In genomic region chr12:122021193-122021821, GRCh38 we compare ENCODE assay signal across 1 cellular context.
A peak's percentile ranks its signal among the peaks of the same experiment; 100 is the strongest.
TF ChIP-seq lines count a peak whose summit lies in the region.

No MANE protein-coding gene starts in this region.

TF ChIP-seq in HepG2, 621 proteins besides CTCF, POLR2A, EP300 and RAD21 (continued from another document and continues in another):
- TF ChIP-seq ETS1 (CRISPR knock-in tag; IDR thresholded peaks at IDR 0.05) (no peak), KDM1A (CRISPR knock-in tag; IDR thresholded peaks at IDR 0.05) (no peak), CCDC6 (CRISPR knock-in tag; IDR thresholded peaks at IDR 0.05) (no peak), DZIP1 (CRISPR knock-in tag; IDR thresholded peaks at IDR 0.05) (no peak), ERF (CRISPR knock-in tag; IDR thresholded peaks at IDR 0.05) (no peak), DPF2 (CRISPR knock-in tag; IDR thresholded peaks at IDR 0.05; ENCODE audit: borderline replicate concordance, low read depth) (no peak), ZMAT5 (CRISPR knock-in tag; IDR thresholded peaks at IDR 0.05; ENCODE audit: borderline replicate concordance, low read depth) (no peak), MBD4 (IDR thresholded peaks at IDR 0.05; ENCODE audit: borderline replicate concordance, low read length) (no peak), ZNF792 (CRISPR knock-in tag; IDR thresholded peaks at IDR 0.05) (no peak), BCL6 (CRISPR knock-in tag; IDR thresholded peaks at IDR 0.05) (peak; percentile 20; the same call in 1 of the 2 replicates), DDIT3 (CRISPR knock-in tag; IDR thresholded peaks at IDR 0.05) (no peak), ZNF460 (CRISPR knock-in tag; IDR thresholded peaks at IDR 0.05; ENCODE audit: borderline replicate concordance) (no peak), SOX5 (CRISPR knock-in tag; IDR thresholded peaks at IDR 0.05; ENCODE audit: borderline replicate concordance) (no peak), TBX3 (IDR thresholded peaks at IDR 0.05; ENCODE audit: borderline replicate concordance) (no peak), ZNF101 (CRISPR knock-in tag; IDR thresholded peaks at IDR 0.05; ENCODE audit: borderline replicate concordance, low read depth) (no peak), JARID2 (CRISPR knock-in tag; IDR thresholded peaks at IDR 0.05; ENCODE audit: insufficient replicate concordance) (no peak), CENPT (CRISPR knock-in tag; IDR thresholded peaks at IDR 0.05; ENCODE audit: low read depth) (no peak), ZNF672 (CRISPR knock-in tag; IDR thresholded peaks at IDR 0.05) (no peak), ZNF33B (CRISPR knock-in tag; IDR thresholded peaks at IDR 0.05) (0 out of 2 replicates have a peak, but pooled peaks have one; percentile 25), KLF15 (CRISPR knock-in tag; IDR thresholded peaks at IDR 0.05; ENCODE audit: borderline replicate concordance) (no peak), ZNF674 (CRISPR knock-in tag; IDR thresholded peaks at IDR 0.05; ENCODE audit: low read depth) (no peak), ZNF333 (CRISPR knock-in tag; IDR thresholded peaks at IDR 0.05; ENCODE audit: borderline replicate concordance) (no peak), STAT6 (CRISPR knock-in tag; IDR thresholded peaks at IDR 0.05; ENCODE audit: borderline replicate concordance) (no peak), GATA4 (IDR thresholded peaks at IDR 0.05; ENCODE audit: borderline replicate concordance, low read depth) (no peak), TMF1 (CRISPR knock-in tag; IDR thresholded peaks at IDR 0.05; ENCODE audit: low read depth) (no peak), ZNF431 (CRISPR knock-in tag; IDR thresholded peaks at IDR 0.05; ENCODE audit: borderline replicate concordance, low read depth) (no peak), ZNF274 (CRISPR knock-in tag; IDR thresholded peaks at IDR 0.05) (0 out of 2 replicates have a peak, but pooled peaks have one; percentile 29), ZNF432 (CRISPR knock-in tag; IDR thresholded peaks at IDR 0.05; ENCODE audit: borderline replicate concordance) (no peak), POLR2AphosphoS5 (IDR thresholded peaks at IDR 0.05; ENCODE audit: low read depth, low read length) (no peak), TFDP1 (CRISPR knock-in tag; IDR thresholded peaks at IDR 0.05; ENCODE audit: borderline replicate concordance) (no peak; the same call in 1 of the 2 replicates), ZNF282 (IDR thresholded peaks at IDR 0.05; ENCODE audit: partially characterized antibody) (no peak), ZSCAN21 (CRISPR knock-in tag; IDR thresholded peaks at IDR 0.05; ENCODE audit: borderline replicate concordance) (0 out of 2 replicates have a peak, but pooled peaks have one; percentile 27), ZNF646 (CRISPR knock-in tag; IDR thresholded peaks at IDR 0.05) (no peak; the same call in 1 of the 2 replicates), ZNF124 (CRISPR knock-in tag; IDR thresholded peaks at IDR 0.05) (no peak), ZBTB43 (CRISPR knock-in tag; conservative IDR thresholded peaks at IDR 0.05) (no peak), ZNF205 (CRISPR knock-in tag; IDR thresholded peaks at IDR 0.05) (no peak), ZNF597 (CRISPR knock-in tag; IDR thresholded peaks at IDR 0.05) (no peak), NFYB (CRISPR knock-in tag; IDR thresholded peaks at IDR 0.05) (no peak), NFE2L1 (CRISPR knock-in tag; IDR thresholded peaks at IDR 0.05; ENCODE audit: borderline replicate concordance) (no peak), U2AF1 (optimal IDR thresholded peaks at IDR 0.05; ENCODE audit: low read depth, low read length) (no peak), ZNF550 (CRISPR knock-in tag; IDR thresholded peaks at IDR 0.05; ENCODE audit: borderline replicate concordance) (no peak), MXD1 (CRISPR knock-in tag; IDR thresholded peaks at IDR 0.05) (no peak; the same call in 1 of the 2 replicates), SIN3A (IDR thresholded peaks at IDR 0.05; ENCODE audit: borderline replicate concordance, low read depth, low read length) (no peak), DBP (CRISPR knock-in tag; IDR thresholded peaks at IDR 0.05; ENCODE audit: not compliant biosample characterization) (no peak), PPARG (CRISPR knock-in tag; conservative IDR thresholded peaks at IDR 0.05) (no peak)
